Comparison of ENCODE assay signal across 8 cellular contexts in the genomic region with DNA sequence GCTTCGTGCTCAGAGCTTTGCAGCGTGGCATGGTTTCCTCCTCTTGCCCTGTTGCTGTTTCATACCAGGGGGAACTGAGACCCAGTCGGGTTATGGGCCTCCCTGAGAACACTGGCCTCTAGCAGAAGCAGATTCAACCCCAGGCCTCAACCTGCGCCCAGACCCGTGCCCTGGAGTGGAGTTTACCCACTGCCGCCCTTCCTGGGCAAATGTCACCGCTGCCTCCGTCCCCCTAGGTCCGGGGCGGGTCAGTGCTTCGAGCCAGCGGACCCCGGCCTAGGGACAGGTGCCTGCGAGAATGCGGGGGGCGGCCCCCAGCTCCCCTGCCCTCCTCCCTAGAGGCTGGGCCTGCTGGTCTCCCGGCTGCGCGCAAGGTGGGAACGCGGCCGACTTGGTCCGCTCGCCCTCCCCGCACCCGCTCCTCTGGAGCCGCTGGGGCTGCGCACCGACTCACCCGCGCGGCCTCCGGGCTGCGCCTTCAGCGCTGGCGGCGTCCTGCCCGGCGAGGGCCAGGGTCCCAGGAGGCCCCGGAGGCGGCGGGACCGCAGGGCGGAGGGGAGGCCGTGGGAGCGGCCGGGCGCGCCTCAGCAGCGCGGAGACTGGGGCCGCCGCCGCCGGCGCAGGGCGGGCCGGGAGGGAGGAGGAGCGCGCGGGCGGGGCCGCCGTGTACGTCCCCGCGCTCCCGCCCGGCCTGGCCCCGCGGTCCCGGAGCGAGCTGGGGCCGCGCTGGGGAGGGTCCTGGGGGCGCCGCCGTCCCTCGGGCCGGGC. TPM values are rescaled to one million over a fixed set of nuclear protein-coding genes. Genes with fewer than 3 reads are reported as not detected.
DNase-seq lines count a peak whose midpoint lies in the region; ATAC-seq and TF ChIP-seq lines count a peak whose summit lies in the region.

A gene with protein sequence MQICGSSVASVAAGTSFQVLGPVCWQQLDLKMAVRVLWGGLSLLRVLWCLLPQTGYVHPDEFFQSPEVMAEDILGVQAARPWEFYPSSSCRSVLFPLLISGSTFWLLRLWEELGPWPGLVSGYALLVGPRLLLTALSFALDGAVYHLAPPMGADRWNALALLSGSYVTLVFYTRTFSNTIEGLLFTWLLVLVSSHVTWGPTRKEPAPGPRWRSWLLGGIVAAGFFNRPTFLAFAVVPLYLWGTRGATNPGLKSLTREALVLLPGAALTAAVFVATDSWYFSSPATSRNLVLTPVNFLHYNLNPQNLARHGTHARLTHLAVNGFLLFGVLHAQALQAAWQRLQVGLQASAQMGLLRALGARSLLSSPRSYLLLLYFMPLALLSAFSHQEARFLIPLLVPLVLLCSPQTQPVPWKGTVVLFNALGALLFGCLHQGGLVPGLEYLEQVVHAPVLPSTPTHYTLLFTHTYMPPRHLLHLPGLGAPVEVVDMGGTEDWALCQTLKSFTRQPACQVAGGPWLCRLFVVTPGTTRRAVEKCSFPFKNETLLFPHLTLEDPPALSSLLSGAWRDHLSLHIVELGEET (minus strand): TSS at position 601 of the 768 bp plus-strand sequence. CDS start 16,802 bp downstream, outside the sequence.

- TF ChIP-seq CTCF in GM10248 (IDR thresholded peaks at IDR 0.05; ENCODE audit: control extremely low read depth, extremely low read depth, low read depth, missing control alignments) (no peak), IMR-90 (conservative IDR thresholded peaks at IDR 0.05; ENCODE audit: low read depth, low read length) (no peak), WERI-Rb-1 (IDR thresholded peaks at IDR 0.05; ENCODE audit: low read depth, low read length) (no peak), testis (IDR thresholded peaks at IDR 0.05) (no peak)

- no peak for TF ChIP-seq POLR2A in IMR-90 (IDR thresholded peaks at IDR 0.05; ENCODE audit: low read depth, low read length)
- no peak for TF ChIP-seq POLR2A in testis (IDR thresholded peaks at IDR 0.05)

- no peaks in the 10 kb centered on the region for H3K79me1 ChIP-seq in IMR-90 (ENCODE audit: low read depth in 1 of 2, low read length in 2 of 2)

- no peak for TF ChIP-seq RAD21 in IMR-90 (IDR thresholded peaks at IDR 0.05; ENCODE audit: low read length)

- no peak within 1 kb of the TSS for H3K27ac ChIP-seq in IMR-90 (ENCODE audit: insufficient read depth, low read length)
- no peak within 1 kb of the TSS; the same call in 1 of the 2 replicates for H3K27ac ChIP-seq in WERI-Rb-1
- peak within 1 kb of the TSS in 1 of 2 donors; percentile 67 for H3K27ac ChIP-seq in testis

- no peaks in the 10 kb centered on the region for H3K36me3 ChIP-seq in IMR-90 (ENCODE audit: control insufficient read depth, insufficient read depth, low read length)
- H3K36me3 ChIP-seq in WERI-Rb-1, result no peaks in the 10 kb centered on the region
- H3K36me3 ChIP-seq in testis (ENCODE audit: low read depth, missing control alignments), result no peaks in the 10 kb centered on the region

- H3K9me1 ChIP-seq in IMR-90 (ENCODE audit: insufficient read depth, low read length), result no peaks in the 10 kb centered on the region

- in situ Hi-C loops in IMR-90 (cut with MboI; ENCODE audit: low sequenced_read_pairs), result loop anchor here (25.0 kb wide), 1 partner anchor 356 kb away; no protein-coding TSS in a partner anchor

- no peak within 1 kb of the TSS for H3K18ac ChIP-seq in IMR-90 (ENCODE audit: low read depth, low read length)

- 31% methylated on average over 11 of the region's 80 CpGs; no CpG with 5 or more reads in 1 of the 2 experiments for WGBS in IMR-90 (ENCODE audit: extremely low coverage in 2 of 2, insufficient read length in 1 of 2), 2 experiments
- WGBS in testis, 2 donors, result 2% methylated on average over 67 of the region's 80 CpGs; no CpG with 5 or more reads in 1 of the 2 donors

- CTCF ChIA-PET in GM10248 (lab: Yijun Ruan, JAX) (no interaction called here), IMR-90 (lab: Yijun Ruan, JAX) (no interaction called here)

- no peak within 1 kb of the TSS for H2BK120ac ChIP-seq in IMR-90 (ENCODE audit: low read depth, low read length)

- H4K20me1 ChIP-seq in IMR-90 (ENCODE audit: insufficient read depth, low read length), result no peaks in the 10 kb centered on the region

- H4K8ac ChIP-seq in IMR-90 (ENCODE audit: low read depth in 2 of 2, low read length in 2 of 2), result no peak within 1 kb of the TSS

- H3K23ac ChIP-seq in IMR-90 (ENCODE audit: low read depth, low read length), result no peak within 1 kb of the TSS

- H2BK20ac ChIP-seq in IMR-90 (ENCODE audit: low read depth, low read length), result no peak within 1 kb of the TSS

- dilution Hi-C loops in IMR-90 (cut with HindIII; ENCODE audit: low sequenced_read_pairs, unreplicated experiment), result no loop called here

- H3K4me1 ChIP-seq in IMR-90 (ENCODE audit: control insufficient read depth, insufficient read depth, low read length), result peaks cover 4% of the 10 kb centered on the region
- H3K4me1 ChIP-seq in testis, result peaks cover 6% of the 10 kb centered on the region

- H4K5ac ChIP-seq in IMR-90 (ENCODE audit: low read depth, low read length), result no peak within 1 kb of the TSS

- H3K14ac ChIP-seq in IMR-90 (replicated peaks; ENCODE audit: low read depth, low read length), result no peak within 1 kb of the TSS

- H3K56ac ChIP-seq in IMR-90 (ENCODE audit: extremely low read depth, insufficient read depth, low read length), result no peak within 1 kb of the TSS

- ATAC-seq in GM21515 (IDR thresholded peaks at IDR 0.05; ENCODE audit: unreplicated experiment) (peak; percentile 58), IMR-90 (ENCODE audit: low read depth) (peak; percentile 82)

- peak within 1 kb of the TSS; percentile 62 for H3K4me3 ChIP-seq in IMR-90 (ENCODE audit: insufficient read depth, low read depth, low read length)
- H3K4me3 ChIP-seq in WERI-Rb-1 (ENCODE audit: low read depth, low read length), result peak within 1 kb of the TSS; percentile 52
- H3K4me3 ChIP-seq in testis, result peak within 1 kb of the TSS; percentile 61 to 69

- BruUV-seq in IMR-90 (replicated peaks; lab: Mats Ljungman, UMichigan), result no TSS peak

- H3K27me3 ChIP-seq in IMR-90 (ENCODE audit: control insufficient read depth, insufficient read depth, low read length) (peaks cover 41% of the 10 kb centered on the region), WERI-Rb-1 (ENCODE audit: insufficient read depth, low read depth, severe bottlenecking) (no peaks in the 10 kb centered on the region), testis (no peaks in the 10 kb centered on the region)

- POLR2A ChIA-PET in GM10248 (lab: Yijun Ruan, JAX), result interaction anchor here (0.6 kb wide), 1 partner anchor 329 kb away, joined by 9 read pairs; no protein-coding TSS in a partner anchor
- POLR2A ChIA-PET in IMR-90 (lab: Charles Lee; ENCODE audit: unreplicated experiment), result no interaction called here

- H3K9me3 ChIP-seq in IMR-90 (ENCODE audit: control insufficient read depth, insufficient read depth, low read length) (no peaks in the 10 kb centered on the region), WERI-Rb-1 (ENCODE audit: severe bottlenecking) (no peaks in the 10 kb centered on the region), testis (no peaks in the 10 kb centered on the region)

- no peak within 1 kb of the TSS for H2BK5ac ChIP-seq in IMR-90 (ENCODE audit: low read depth, low read length, poor library complexity, severe bottlenecking)

- H2BK15ac ChIP-seq in IMR-90 (ENCODE audit: low read depth, low read length), result no peak within 1 kb of the TSS

- H2AK9ac ChIP-seq in IMR-90 (replicated peaks; ENCODE audit: low read depth, low read length, poor library complexity), result peak within 1 kb of the TSS; percentile 55

- peak within 1 kb of the TSS; percentile 96 for H2AFZ ChIP-seq in IMR-90 (replicated peaks; ENCODE audit: low read length, poor library complexity)

- H3K4me2 ChIP-seq in IMR-90 (ENCODE audit: low read depth, low read length), result peak within 1 kb of the TSS; percentile 74

- no peak within 1 kb of the TSS for H2AK5ac ChIP-seq in IMR-90 (ENCODE audit: low read depth, low read length)

- DNase-seq in GM10248 (ENCODE audit: extremely low spot score) (peak; percentile 81), IMR-90 (no peak), WERI-Rb-1 (no peak), ecto neural progenitor cell (ENCODE audit: low spot score) (peak; percentile 65), mesenteric fat pad (ENCODE audit: low spot score) (peak; percentile 85), testis (no peak), dedifferentiated amniotic fluid mesenchymal stem cell (ENCODE audit: extremely low spot score) (no peak)

- intact Hi-C loops in IMR-90 (cut with micrococcal nuclease) (no loop called here), testis (cut with DNase I; ENCODE audit: low total_unique reads) (no loop called here)

- peak within 1 kb of the TSS; percentile 20; the same call in 1 of the 2 replicates for H3K9ac ChIP-seq in IMR-90 (ENCODE audit: low read depth, low read length)

- no peak within 1 kb of the TSS for H4K91ac ChIP-seq in IMR-90 (ENCODE audit: insufficient read depth, low read depth, low read length)

- H3K4ac ChIP-seq in IMR-90 (ENCODE audit: low read depth, low read length), result no peak within 1 kb of the TSS

TF ChIP-seq in IMR-90, 13 proteins besides CTCF, POLR2A, EP300 and RAD21:
- TF ChIP-seq BHLHE40 (IDR thresholded peaks at IDR 0.05; ENCODE audit: low read depth, low read length), result no peak
- no peak for TF ChIP-seq CEBPB (IDR thresholded peaks at IDR 0.05; ENCODE audit: low read depth, low read length)
- no peak for TF ChIP-seq FOS (IDR thresholded peaks at IDR 0.05; ENCODE audit: low read depth, low read length)
- TF ChIP-seq CHD1 (IDR thresholded peaks at IDR 0.05; ENCODE audit: low read depth, low read length), result no peak
- TF ChIP-seq, protein P1, sequence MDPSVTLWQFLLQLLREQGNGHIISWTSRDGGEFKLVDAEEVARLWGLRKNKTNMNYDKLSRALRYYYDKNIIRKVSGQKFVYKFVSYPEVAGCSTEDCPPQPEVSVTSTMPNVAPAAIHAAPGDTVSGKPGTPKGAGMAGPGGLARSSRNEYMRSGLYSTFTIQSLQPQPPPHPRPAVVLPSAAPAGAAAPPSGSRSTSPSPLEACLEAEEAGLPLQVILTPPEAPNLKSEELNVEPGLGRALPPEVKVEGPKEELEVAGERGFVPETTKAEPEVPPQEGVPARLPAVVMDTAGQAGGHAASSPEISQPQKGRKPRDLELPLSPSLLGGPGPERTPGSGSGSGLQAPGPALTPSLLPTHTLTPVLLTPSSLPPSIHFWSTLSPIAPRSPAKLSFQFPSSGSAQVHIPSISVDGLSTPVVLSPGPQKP (IDR thresholded peaks at IDR 0.05; ENCODE audit: borderline replicate concordance, low read depth, low read length), result no peak
- no peak for TF ChIP-seq SMC3 (IDR thresholded peaks at IDR 0.05; ENCODE audit: low read depth, low read length)
- no peak for TF ChIP-seq MAFK (IDR thresholded peaks at IDR 0.05; ENCODE audit: low read depth, low read length)
- no peak for TF ChIP-seq MXI1 (IDR thresholded peaks at IDR 0.05; ENCODE audit: borderline replicate concordance, low read depth, low read length)

RNA-seq across cellular contexts. Expression of the gene that starts here (rescaled TPM):
- under 0.01 and 0.18 TPM in 2 replicates for total RNA-seq in IMR-90 (2012; rRNA removed)
- 0.73 and 0.86 TPM in 2 replicates for polyA plus RNA-seq in IMR-90 (2012; rRNA removed)
- 0.34 and 1.1 TPM in 2 replicates for polyA plus RNA-seq in IMR-90 (2012; cell fraction: cytosol; rRNA removed)
- polyA plus RNA-seq in IMR-90 (2012; cell fraction: nucleus; rRNA removed; ENCODE audit: low replicate concordance), result 2.6 and 3.5 TPM in 2 replicates
- 10.2 TPM for total RNA-seq in mesenteric fat pad
- 1 to 10 TPM; 3.9 to 4.5 TPM for total RNA-seq in testis
- 3.0 TPM for polyA plus RNA-seq in testis (ENCODE audit: insufficient read depth, low read depth, low replicate concordance)

Comparison
In these comparisons a context has a peak if more than half of its experiments do, and no peak if none do; other contexts are left out.
1. DNase-seq: peak in GM10248 (single experiment), ecto neural progenitor cell (single experiment) and mesenteric fat pad (single experiment); none in IMR-90 (single experiment), WERI-Rb-1 (single experiment), testis (single experiment) and dedifferentiated amniotic fluid mesenchymal stem cell (single experiment).
2. Peak in every context shown above with its lines, with median percentiles within 50 percentile points of each other: H3K4me3 ChIP-seq.